Comparison of ENCODE assay signal across 9 cellular contexts in the genomic region with DNA sequence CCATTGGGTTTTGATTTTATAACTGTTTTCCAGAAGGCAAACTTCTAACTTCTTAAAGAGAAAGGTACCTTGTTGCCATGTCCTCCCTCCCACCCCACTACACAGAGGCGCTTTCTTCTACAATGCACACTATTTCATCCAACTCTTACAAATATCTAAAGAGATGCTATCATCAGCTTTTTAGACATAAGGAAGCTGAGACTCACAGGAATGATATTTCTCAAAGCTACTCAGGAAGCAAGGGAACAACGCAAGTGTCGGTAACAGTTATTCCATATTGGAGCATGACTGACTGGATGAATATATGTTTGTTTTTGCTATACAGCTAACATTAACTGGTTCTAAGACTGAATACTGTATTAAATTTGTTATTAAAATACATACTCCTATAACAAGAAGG.
"Had no signal": no experiment of that assay in that cellular context is flagged by ENCODE, and none has a peak within 500 bp of the region (broad histone marks: within the 10 kb centered on the region; RNA-seq: fewer than 3 reads in every experiment).

No MANE protein-coding gene starts in this region.

- H2AFZ ChIP-seq: GM23248 had no signal

- H3K4me3 ChIP-seq: GM23248, HAP-1 had no signal

- ATAC-seq: HCT116 had no signal

- H3K27ac ChIP-seq: GM23248, HL-60 had no signal

- H3K9ac ChIP-seq: GM23248 had no signal

- H3K9me3 ChIP-seq: HAP-1 had no signal

- H3K4me1 ChIP-seq: HAP-1 had no signal

- DNase-seq: GM23248, GOT3, H7, HFFc6, IMR-90, KBM-7 had no signal

- H3K36me3 ChIP-seq: HAP-1 had no signal
